ENCODE assay signal across 9 cellular contexts in genomic region chr9:127876026-127876763, GRCh38. TPM values are rescaled to one million over a fixed set of nuclear protein-coding genes. Genes with fewer than 3 reads are reported as not detected.
DNase-seq lines count a peak whose midpoint lies in the region; TF ChIP-seq lines count a peak whose summit lies in the region.
"Had no signal": no experiment of that assay in that cellular context is flagged by ENCODE, and none has a peak within 500 bp of the region (broad histone marks: within the 10 kb centered on the region; RNA-seq: fewer than 3 reads in every experiment).

No MANE protein-coding gene starts in this region.

- TF ChIP-seq CTCF in endodermal cell (conservative IDR thresholded peaks at IDR 0.05) = no peak

- no peaks in the 10 kb centered on the region for H3K36me3 Mint-ChIP-seq in endodermal cell (ENCODE audit: low read depth)
- H3K36me3 Mint-ChIP-seq in activated naive CD4-positive, alpha-beta T cell treated with anti-CD3 and anti-CD28 coated beads, Interleukin-2, amount 10 ng/mL, durations not matched to agents 7 days and 5 days = peaks cover 11% of the 10 kb centered on the region

- 85 to 88% methylated on average over 4 to 12 of the region's 14 CpGs for WGBS in endodermal cell (ENCODE audit: insufficient coverage in 1 of 2, insufficient read length in 1 of 2), 2 experiments

- no peak overlapping the region for H3K27ac Mint-ChIP-seq in endodermal cell
- no peak overlapping the region for H3K27ac Mint-ChIP-seq in activated naive CD4-positive, alpha-beta T cell treated with anti-CD3 and anti-CD28 coated beads, Interleukin-2, amount 10 ng/mL, durations not matched to agents 7 days and 5 days

- no peak overlapping the region for H3K9ac ChIP-seq in endodermal cell (ENCODE audit: extremely low read depth, low read length, poor library complexity, severe bottlenecking)
- peak overlapping the region; percentile 73 for H3K9ac ChIP-seq in skeletal muscle satellite cell (ENCODE audit: low read depth, low read length)

- H3K27me3 Mint-ChIP-seq in endodermal cell (ENCODE audit: insufficient read depth) = no peaks in the 10 kb centered on the region
- peaks cover 16% of the 10 kb centered on the region for H3K27me3 Mint-ChIP-seq in activated naive CD4-positive, alpha-beta T cell treated with anti-CD3 and anti-CD28 coated beads, Interleukin-2, amount 10 ng/mL, durations not matched to agents 7 days and 5 days

- H3K27me3 ChIP-seq in endodermal cell (ENCODE audit: control insufficient read depth, insufficient read depth, low read length, poor library complexity, severe bottlenecking) (no peaks in the 10 kb centered on the region), skeletal muscle satellite cell (ENCODE audit: control insufficient read depth, insufficient read depth, low read length) (no peaks in the 10 kb centered on the region)

- no peak overlapping the region for H3K4me3 ChIP-seq in endodermal cell (ENCODE audit: low read length)
- peak overlapping the region; percentile 71 for H3K4me3 ChIP-seq in skeletal muscle satellite cell (ENCODE audit: low read length)

- no peaks in the 10 kb centered on the region for H3K9me3 ChIP-seq in endodermal cell (ENCODE audit: control insufficient read depth, low read length)
- no peaks in the 10 kb centered on the region for H3K9me3 ChIP-seq in skeletal muscle satellite cell (replicated peaks; ENCODE audit: low read length)

- H3K4me1 Mint-ChIP-seq in endodermal cell = peaks cover 11% of the 10 kb centered on the region
- H3K4me1 Mint-ChIP-seq in activated naive CD4-positive, alpha-beta T cell treated with anti-CD3 and anti-CD28 coated beads, Interleukin-2, amount 10 ng/mL, durations not matched to agents 7 days and 5 days = peaks cover 7% of the 10 kb centered on the region

- H3K9me3 Mint-ChIP-seq in endodermal cell = no peaks in the 10 kb centered on the region
- H3K9me3 Mint-ChIP-seq in activated naive CD4-positive, alpha-beta T cell treated with anti-CD3 and anti-CD28 coated beads, Interleukin-2, amount 10 ng/mL, durations not matched to agents 7 days and 5 days = no peaks in the 10 kb centered on the region

- no peaks in the 10 kb centered on the region for H3K36me3 ChIP-seq in endodermal cell (ENCODE audit: control insufficient read depth, insufficient read depth, low read length)
- peaks cover 17% of the 10 kb centered on the region for H3K36me3 ChIP-seq in skeletal muscle satellite cell (ENCODE audit: insufficient read depth, low read length)

- H3K4me1 ChIP-seq in endodermal cell (ENCODE audit: control insufficient read depth, insufficient read depth, low read length) = peaks cover 8% of the 10 kb centered on the region
- H3K4me1 ChIP-seq in skeletal muscle satellite cell (ENCODE audit: control insufficient read depth, insufficient read depth, low read length) = peaks cover 46% of the 10 kb centered on the region

- CTCF ChIA-PET in activated naive CD4-positive, alpha-beta T cell treated with anti-CD3 and anti-CD28 coated beads, Interleukin-2, amount 10 ng/mL, durations not matched to agents 7 days and 5 days (lab: Charles Lee) = interaction anchor here (0.8 kb wide), 1 partner anchor 45 kb away, joined by 3 read pairs; no protein-coding TSS in a partner anchor

- peak; percentile 42 to 70 for DNase-seq in NCI-H524 (lab: John Stamatoyannopoulos, UW)
- DNase-seq in endodermal cell = peak; percentile 38
- DNase-seq in stimulated activated naive CD4-positive, alpha-beta T cell treated with Interleukin-2 at 50 U/mL for 16 hours (lab: John Stamatoyannopoulos, UW) = no peak
- DNase-seq in activated naive CD4-positive, alpha-beta T cell treated with anti-CD3 and anti-CD28 coated beads, Interleukin-2, amount 10 ng/mL, durations not matched to agents 7 days and 5 days = no peak
- DNase-seq in NCI-H446 (lab: John Stamatoyannopoulos, UW) = no peak
- DNase-seq: GF-D8, NCI-H774, T1000 had no signal

- H3K4me2 ChIP-seq in skeletal muscle satellite cell (ENCODE audit: low read length) = peak overlapping the region; percentile 94

- peak overlapping the region; percentile 47 for H3K27ac ChIP-seq in endodermal cell (ENCODE audit: low read depth, low read length)

- no peak overlapping the region for H3K4me3 Mint-ChIP-seq in endodermal cell
- H3K4me3 Mint-ChIP-seq in activated naive CD4-positive, alpha-beta T cell treated with anti-CD3 and anti-CD28 coated beads, Interleukin-2, amount 10 ng/mL, durations not matched to agents 7 days and 5 days = no peak overlapping the region

RNA-seq across cellular contexts. Expression of gene AK1, which starts 1.3 kb away (rescaled TPM):
- 10 to 100 TPM; 19.0 to 22.8 TPM for total RNA-seq in endodermal cell
- 58.2 TPM for polyA plus RNA-seq in endodermal cell (2013, experiment 1 of 2)
- 50.8 TPM for polyA plus RNA-seq in endodermal cell (2013, experiment 2 of 2)
- total RNA-seq in skeletal muscle satellite cell (2012; rRNA removed) = 28.9 and 41.9 TPM in 2 replicates

RNA-seq across cellular contexts. Expression of gene ENG, which starts 21.7 kb away (rescaled TPM):
- total RNA-seq in endodermal cell = 1 to 10 TPM; 2.2 to 2.4 TPM
- 1.2 TPM for polyA plus RNA-seq in endodermal cell (2013, experiment 1 of 2)
- polyA plus RNA-seq in endodermal cell (2013, experiment 2 of 2) = 0.95 TPM
- 33.7 and 39.1 TPM in 2 replicates for total RNA-seq in skeletal muscle satellite cell (2012; rRNA removed)

RNA-seq across cellular contexts. Expression of gene ST6GALNAC6, which starts 23.2 kb away (rescaled TPM):
- 10 to 100 TPM; 42.3 to 44.2 TPM for total RNA-seq in endodermal cell
- polyA plus RNA-seq in endodermal cell (2013, experiment 1 of 2) = 25.4 TPM
- 26.0 TPM for polyA plus RNA-seq in endodermal cell (2013, experiment 2 of 2)
- total RNA-seq in skeletal muscle satellite cell (2012; rRNA removed) = 29.7 and 42.2 TPM in 2 replicates

RNA-seq across cellular contexts. Expression of gene ST6GALNAC4, which starts 40.6 kb away (rescaled TPM):
- total RNA-seq in endodermal cell = 10 to 100 TPM in 1 of 2 donors, 1 to 10 TPM in 1; 8.3 to 12.7 TPM
- 14.6 TPM for polyA plus RNA-seq in endodermal cell (2013, experiment 1 of 2)
- polyA plus RNA-seq in endodermal cell (2013, experiment 2 of 2) = 15.4 TPM
- total RNA-seq in skeletal muscle satellite cell (2012; rRNA removed) = 59.2 and 77.3 TPM in 2 replicates

RNA-seq across cellular contexts. Expression of gene PIP5KL1, which starts 54.4 kb away (rescaled TPM):
- 1 to 10 TPM; 6.6 to 9.3 TPM for total RNA-seq in endodermal cell
- 3.7 TPM for polyA plus RNA-seq in endodermal cell (2013, experiment 1 of 2)
- 3.3 TPM for polyA plus RNA-seq in endodermal cell (2013, experiment 2 of 2)
- total RNA-seq in skeletal muscle satellite cell (2012; rRNA removed) = 7.2 and 9.6 TPM in 2 replicates

Comparison
In these comparisons a context has a peak if more than half of its experiments do, and no peak if none do; other contexts are left out.
1. DNase-seq: peak in NCI-H524 (2 of 2) and endodermal cell (single experiment); none in stimulated activated naive CD4-positive, alpha-beta T cell treated with Interleukin-2 at 50 U/mL for 16 hours (single experiment), activated naive CD4-positive, alpha-beta T cell treated with anti-CD3 and anti-CD28 coated beads, Interleukin-2, amount 10 ng/mL, durations not matched to agents 7 days and 5 days (single experiment) and NCI-H446 (0 of 2).